In genomic region chr6:71529769-71530168, GRCh38 we compare ENCODE assay signal across 15 cellular contexts.
DNase-seq lines count a peak whose midpoint lies in the region; ATAC-seq and TF ChIP-seq lines count a peak whose summit lies in the region.
"Had no signal": no experiment of that assay in that cellular context is flagged by ENCODE, and none has a peak within 500 bp of the region (broad histone marks: within the 10 kb centered on the region; RNA-seq: fewer than 3 reads in every experiment).

No MANE protein-coding gene starts in this region.

- WGBS in SK-N-SH (ENCODE audit: low lambda C conversion rate), result 74% methylated on average over 2 of the region's 2 CpGs
- no CpG with 5 or more reads among the region's 2 CpGs for WGBS in mesodermal cell (ENCODE audit: insufficient coverage in 2 of 2), 2 experiments
- WGBS in psoas muscle, 3 donors, result 89 to 94% (median 89%) methylated on average over 2 of the region's 2 CpGs

- H3K27me3 ChIP-seq in SK-N-SH (ENCODE audit: insufficient read depth), result no peaks in the 10 kb centered on the region
- H3K27me3 ChIP-seq in psoas muscle (ENCODE audit: insufficient read depth in 3 of 3, low read length in 2 of 3), result no peaks in the 10 kb centered on the region
- H3K27me3 ChIP-seq: BLaER1 treated with 17β-estradiol and CSF1 and Interleukin-3, amounts not matched to agents 10 nM and 100 nM had no signal

- intact Hi-C loops in psoas muscle (cut with DNase I) (loop anchor here (5.0 to 10.0 kb wide), 2 partner anchors 555 to 558 kb away; no protein-coding TSS in a partner anchor), MCF 10A (cut with micrococcal nuclease) (loop anchor here (10.0 kb wide), 1 partner anchor 1655 kb away; no protein-coding TSS in a partner anchor)

- H3K9me3 ChIP-seq in SK-N-SH, result no peaks in the 10 kb centered on the region
- no peaks in the 10 kb centered on the region for H3K9me3 ChIP-seq in mesodermal cell (ENCODE audit: control insufficient read depth, low read length)
- H3K9me3 ChIP-seq in psoas muscle, result no peaks in the 10 kb centered on the region
- H3K9me3 ChIP-seq: BLaER1 treated with 17β-estradiol and CSF1 and Interleukin-3, amounts not matched to agents 10 nM and 100 nM had no signal

- H3K27ac Mint-ChIP-seq in MCF 10A (ENCODE audit: low read depth, unreplicated experiment), result no peak overlapping the region
- H3K27ac Mint-ChIP-seq: CD4-positive, CD25-positive, alpha-beta regulatory T cell; GM23338 had no signal

- no peak overlapping the region for H3K4me2 ChIP-seq in SK-N-SH
- H3K4me2 ChIP-seq: BLaER1 treated with 17β-estradiol and CSF1 and Interleukin-3, amounts not matched to agents 10 nM and 100 nM; GM23338 had no signal

- H3K36me3 ChIP-seq in SK-N-SH (replicated peaks in 1 of 2; ENCODE audit: control insufficient read depth in 1 of 2, insufficient read depth in 2 of 2, low read length in 1 of 2), result no peaks in the 10 kb centered on the region
- no peaks in the 10 kb centered on the region for H3K36me3 ChIP-seq in mesodermal cell (ENCODE audit: control insufficient read depth, insufficient read depth, low read length)
- no peaks in the 10 kb centered on the region for H3K36me3 ChIP-seq in psoas muscle (ENCODE audit: insufficient read depth in 1 of 2, low read depth in 1 of 2)
- H3K36me3 ChIP-seq: BLaER1 treated with 17β-estradiol and CSF1 and Interleukin-3, amounts not matched to agents 10 nM and 100 nM had no signal

- TF ChIP-seq EP300 in SK-N-SH (IDR thresholded peaks at IDR 0.05; ENCODE audit: borderline replicate concordance in 1 of 2, low read depth in 1 of 2, low read length in 1 of 2), result no peak

- CTCF ChIA-PET in SK-N-SH (lab: Yijun Ruan, JAX), result no interaction called here
- CTCF ChIA-PET in MCF 10A (lab: Yijun Ruan, JAX), result interaction anchor here (0.5 to 1.5 kb wide), 4 partner anchors 10 to 157 kb away, joined by 3 to 4 read pairs (median 4); no protein-coding TSS in a partner anchor

- no peaks in the 10 kb centered on the region for H3F3A ChIP-seq in SK-N-SH (replicated peaks; ENCODE audit: insufficient read depth)

- no peak overlapping the region for H2AFZ ChIP-seq in SK-N-SH (ENCODE audit: low read depth)
- H2AFZ ChIP-seq: GM23338 had no signal

- ATAC-seq in SK-N-SH treated with all-trans-retinoic acid at 6 μM for 48 hours (no peak), psoas muscle (no peak)
- ATAC-seq: GM23338 had no signal

- H3K36me3 Mint-ChIP-seq in MCF 10A (ENCODE audit: insufficient read depth, unreplicated experiment), result no peaks in the 10 kb centered on the region
- H3K36me3 Mint-ChIP-seq: CD4-positive, CD25-positive, alpha-beta regulatory T cell had no signal

- no peak overlapping the region for H3K4me3 ChIP-seq in SK-N-SH (ENCODE audit: low read depth in 2 of 2, low read length in 1 of 2)
- no peak overlapping the region for H3K4me3 ChIP-seq in mesodermal cell (ENCODE audit: extremely low read depth, insufficient read depth, low read length, poor library complexity, severe bottlenecking)
- no peak overlapping the region for H3K4me3 ChIP-seq in psoas muscle
- H3K4me3 ChIP-seq: BLaER1 treated with 17β-estradiol and CSF1 and Interleukin-3, amounts not matched to agents 10 nM and 100 nM; GM23338 had no signal

- H3K4me3 Mint-ChIP-seq in MCF 10A (ENCODE audit: unreplicated experiment), result no peak overlapping the region
- H3K4me3 Mint-ChIP-seq: CD4-positive, CD25-positive, alpha-beta regulatory T cell; GM23338 had no signal

- H3K9me2 ChIP-seq in SK-N-SH, result no peaks in the 10 kb centered on the region

- no peaks in the 10 kb centered on the region for H3K9me3 Mint-ChIP-seq in MCF 10A (ENCODE audit: unreplicated experiment)
- H3K9me3 Mint-ChIP-seq: GM23338 had no signal

- peak in 2 of 3 experiments; percentile 9 to 70 for DNase-seq in NCI-H1417 (lab: John Stamatoyannopoulos, UW)
- DNase-seq in NCI-H1417 treated with DMSO at 0.1 percent for 48 hours (lab: John Stamatoyannopoulos, UW), result no peak
- DNase-seq in SK-N-SH, result no peak
- DNase-seq in psoas muscle, result no peak
- no peak for DNase-seq in MCF 10A (ENCODE audit: unreplicated experiment)
- DNase-seq: 8988T; CD4-positive, CD25-positive, alpha-beta regulatory T cell; DMS53; GF-D8; H7 had no signal

- no peak overlapping the region for H3K9ac ChIP-seq in SK-N-SH
- H3K9ac ChIP-seq: BLaER1 treated with 17β-estradiol and CSF1 and Interleukin-3, amounts not matched to agents 10 nM and 100 nM had no signal

- no peaks in the 10 kb centered on the region for H4K20me1 ChIP-seq in SK-N-SH (ENCODE audit: insufficient read depth)
- H4K20me1 ChIP-seq: BLaER1 treated with 17β-estradiol and CSF1 and Interleukin-3, amounts not matched to agents 10 nM and 100 nM had no signal

- no peak for TF ChIP-seq RAD21 in SK-N-SH (IDR thresholded peaks at IDR 0.05; ENCODE audit: low read length)

- BruUV-seq in MCF 10A (replicated peaks; lab: Mats Ljungman, UMichigan), result no TSS peak

- H3K4me1 ChIP-seq in SK-N-SH (ENCODE audit: control insufficient read depth in 1 of 2, insufficient read depth in 2 of 2, low read depth in 1 of 2, low read length in 1 of 2) (no peaks in the 10 kb centered on the region; a peak in 1 of 4 replicates), mesodermal cell (ENCODE audit: control insufficient read depth, insufficient read depth, low read length, poor library complexity, severe bottlenecking) (peaks cover 4% of the 10 kb centered on the region), psoas muscle (no peaks in the 10 kb centered on the region)

- POLR2A ChIA-PET in SK-N-SH (lab: Yijun Ruan, JAX), result no interaction called here
- POLR2A ChIA-PET in MCF 10A (lab: Yijun Ruan, JAX), result no interaction called here

- H3K79me2 ChIP-seq in SK-N-SH (ENCODE audit: insufficient read depth), result no peaks in the 10 kb centered on the region

- H3K4me1 Mint-ChIP-seq in MCF 10A (ENCODE audit: insufficient read depth, unreplicated experiment), result no peaks in the 10 kb centered on the region
- H3K4me1 Mint-ChIP-seq: CD4-positive, CD25-positive, alpha-beta regulatory T cell; GM23338 had no signal

- no peak overlapping the region for H3K27ac ChIP-seq in SK-N-SH (ENCODE audit: low read depth in 2 of 2, low read length in 1 of 2)
- H3K27ac ChIP-seq in mesodermal cell (ENCODE audit: low read depth, low read length, severe bottlenecking), result peak overlapping the region; percentile 6
- H3K27ac ChIP-seq in psoas muscle, result no peak overlapping the region
- H3K27ac ChIP-seq: BLaER1 treated with 17β-estradiol and CSF1 and Interleukin-3, amounts not matched to agents 10 nM and 100 nM; HL-60 had no signal

- TF ChIP-seq CTCF in SK-N-SH (IDR thresholded peaks at IDR 0.05), result no peak
- no peak for TF ChIP-seq CTCF in psoas muscle (IDR thresholded peaks at IDR 0.05)
- TF ChIP-seq CTCF in MCF 10A (IDR thresholded peaks at IDR 0.05; ENCODE audit: unreplicated experiment), result no peak

- H3K27me3 Mint-ChIP-seq in MCF 10A (ENCODE audit: insufficient read depth, unreplicated experiment), result peaks cover 47% of the 10 kb centered on the region
- H3K27me3 Mint-ChIP-seq: CD4-positive, CD25-positive, alpha-beta regulatory T cell had no signal

TF ChIP-seq in SK-N-SH, 30 proteins besides CTCF, POLR2A, EP300 and RAD21:
- TF ChIP-seq YY1 (IDR thresholded peaks at IDR 0.05; ENCODE audit: low read depth) (no peak), FOXJ3 (CRISPR knock-in tag; IDR thresholded peaks at IDR 0.05) (no peak), TCF12 (IDR thresholded peaks at IDR 0.05) (0 out of 2 replicates have a peak, but pooled peaks have one; percentile 11), NRF1 (IDR thresholded peaks at IDR 0.05; ENCODE audit: low read depth, low read length) (no peak), USF2 (IDR thresholded peaks at IDR 0.05; ENCODE audit: borderline replicate concordance, low read depth, low read length) (no peak), MEF2A (IDR thresholded peaks at IDR 0.05; ENCODE audit: borderline replicate concordance, low read depth) (no peak), FOXM1 (IDR thresholded peaks at IDR 0.05; ENCODE audit: low read depth) (no peak)

TF ChIP-seq in SK-N-SH treated with all-trans-retinoic acid at 6 μM for 48 hours, 23 proteins besides CTCF, POLR2A, EP300 and RAD21:
- TF ChIP-seq ZNF70 (CRISPR knock-in tag; IDR thresholded peaks at IDR 0.05) (no peak), PPARA (CRISPR knock-in tag; IDR thresholded peaks at IDR 0.05; ENCODE audit: borderline replicate concordance) (no peak), ISL1 (CRISPR knock-in tag; IDR thresholded peaks at IDR 0.05) (no peak), CSDC2 (CRISPR knock-in tag; IDR thresholded peaks at IDR 0.05) (no peak), ZFP30 (CRISPR knock-in tag; IDR thresholded peaks at IDR 0.05) (no peak), SNAI2 (CRISPR knock-in tag; IDR thresholded peaks at IDR 0.05) (no peak), TCF4 (CRISPR knock-in tag; IDR thresholded peaks at IDR 0.05; ENCODE audit: borderline replicate concordance) (no peak), TSHZ2 (CRISPR knock-in tag; IDR thresholded peaks at IDR 0.05) (no peak)

Comparison
In these comparisons a context has a peak if more than half of its experiments do, and no peak if none do; other contexts are left out.
1. DNase-seq: peak in NCI-H1417 (2 of 3); none in NCI-H1417 treated with DMSO at 0.1 percent for 48 hours (single experiment), SK-N-SH (single experiment), psoas muscle (0 of 2) and MCF 10A (single experiment).